1 cellular context compared by ENCODE assay signal in genomic region chr9:124348363-124348762, GRCh38.
TF ChIP-seq lines count a peak whose summit lies in the region.

No MANE protein-coding gene starts in this region.

TF ChIP-seq in GM23338, 12 proteins besides CTCF, POLR2A, EP300 and RAD21:
- TF ChIP-seq ZNF462 (CRISPR knock-in tag; IDR thresholded peaks at IDR 0.05) (no peak), ETS1 (IDR thresholded peaks at IDR 0.05) (no peak), ZNF331 (CRISPR knock-in tag; IDR thresholded peaks at IDR 0.05; ENCODE audit: low read depth) (no peak), EZH2 (IDR thresholded peaks at IDR 0.05; ENCODE audit: low read depth, unreplicated experiment) (no peak), POLR2AphosphoS5 (IDR thresholded peaks at IDR 0.05; ENCODE audit: low read depth) (no peak), EZH2phosphoT487 (IDR thresholded peaks at IDR 0.05; ENCODE audit: unreplicated experiment) (no peak), NANOG (IDR thresholded peaks at IDR 0.05; ENCODE audit: borderline replicate concordance) (no peak), STAT1 (IDR thresholded peaks at IDR 0.05; ENCODE audit: unreplicated experiment) (no peak), ZNF114 (CRISPR knock-in tag; IDR thresholded peaks at IDR 0.05) (no peak), JUNB (IDR thresholded peaks at IDR 0.05; ENCODE audit: unreplicated experiment) (no peak), CREB1 (CRISPR knock-in tag; IDR thresholded peaks at IDR 0.05; ENCODE audit: low read depth) (no peak), REST (IDR thresholded peaks at IDR 0.05; ENCODE audit: unreplicated experiment) (no peak)
